ENCODE assay signal across 22 cellular contexts in genomic region chr7:1548944-1549343, GRCh38. TPM values are rescaled to one million over a fixed set of nuclear protein-coding genes. Genes with fewer than 3 reads are reported as not detected.
DNase-seq lines count a peak whose midpoint lies in the region; ATAC-seq, FAIRE-seq and TF ChIP-seq lines count a peak whose summit lies in the region.
"Had no signal": no experiment of that assay in that cellular context is flagged by ENCODE, and none has a peak within 500 bp of the region (broad histone marks: within the 10 kb centered on the region; RNA-seq: fewer than 3 reads in every experiment).

No MANE protein-coding gene starts in this region.

- peak overlapping the region; percentile 41 for H3K27ac Mint-ChIP-seq in T-helper 2 cell treated with Interferon-gamma antibody and Interleukin-4, amounts not matched to agents 5 μg/mL and 100 μg/mL, for 36 hours
- peak overlapping the region; percentile 66 for H3K27ac Mint-ChIP-seq in stimulated activated effector memory CD8-positive, alpha-beta T cell treated with anti-CD3 and anti-CD28 coated beads, Interleukin-12 subunit alpha, Interleukin-12 subunit beta, amount 100 ng/mL, for 72 hours
- H3K27ac Mint-ChIP-seq: CD8-positive, alpha-beta memory T cell; HFFc6 had no signal

- no peak for TF ChIP-seq EP300 in transverse colon (IDR thresholded peaks at IDR 0.05; ENCODE audit: low read depth)

- TF ChIP-seq CTCF in RWPE1 (conservative IDR thresholded peaks at IDR 0.05; ENCODE audit: low read depth) (no peak), endothelial cell of umbilical vein (IDR thresholded peaks at IDR 0.05; ENCODE audit: extremely low read depth in 1 of 2, insufficient read depth in 1 of 2, low read depth in 1 of 2, low read length in 2 of 2) (no peak), transverse colon (IDR thresholded peaks at IDR 0.05) (no peak)

- H3K79me2 ChIP-seq in endothelial cell of umbilical vein (ENCODE audit: control insufficient read depth, insufficient read depth, low read length), result no peaks in the 10 kb centered on the region

- no peaks in the 10 kb centered on the region for H3K36me3 Mint-ChIP-seq in T-helper 2 cell treated with Interferon-gamma antibody and Interleukin-4, amounts not matched to agents 5 μg/mL and 100 μg/mL, for 36 hours (ENCODE audit: low read depth)
- peaks cover 15% of the 10 kb centered on the region for H3K36me3 Mint-ChIP-seq in stimulated activated effector memory CD8-positive, alpha-beta T cell treated with anti-CD3 and anti-CD28 coated beads, Interleukin-12 subunit alpha, Interleukin-12 subunit beta, amount 100 ng/mL, for 72 hours
- H3K36me3 Mint-ChIP-seq: IgD-negative memory B cell had no signal

- TF ChIP-seq POLR2A in endothelial cell of umbilical vein (IDR thresholded peaks at IDR 0.05; ENCODE audit: low read depth, low read length) (no peak), transverse colon (IDR thresholded peaks at IDR 0.05) (no peak)

- H3K9ac ChIP-seq in endothelial cell of umbilical vein (replicated peaks; ENCODE audit: extremely low read depth, insufficient read depth, low read length), result no peak overlapping the region

- no peaks in the 10 kb centered on the region for H3K9me1 ChIP-seq in endothelial cell of umbilical vein (replicated peaks; ENCODE audit: control insufficient read depth, extremely low read depth, insufficient read depth, low read length)

- in situ Hi-C loops in transverse colon (cut with MboI; ENCODE audit: low pct_ligation_motif_present in 1 of 4, low pct_unique_long_range_greater_than_20kb in 1 of 4, low sequenced_read_pairs in 3 of 4), result no loop called here

- 82% methylated on average over 14 of the region's 14 CpGs; no CpG with 5 or more reads in 1 of the 2 donors for WGBS in transverse colon (ENCODE audit: low coverage in 1 of 2), 2 donors

- H3K9me3 Mint-ChIP-seq in T-helper 2 cell treated with Interferon-gamma antibody and Interleukin-4, amounts not matched to agents 5 μg/mL and 100 μg/mL, for 36 hours, result no peaks in the 10 kb centered on the region
- no peaks in the 10 kb centered on the region for H3K9me3 Mint-ChIP-seq in stimulated activated effector memory CD8-positive, alpha-beta T cell treated with anti-CD3 and anti-CD28 coated beads, Interleukin-12 subunit alpha, Interleukin-12 subunit beta, amount 100 ng/mL, for 72 hours
- H3K9me3 Mint-ChIP-seq: CD8-positive, alpha-beta memory T cell; H9; HFFc6; IgD-negative memory B cell had no signal

- H3K27me3 ChIP-seq in endothelial cell of umbilical vein (ENCODE audit: control insufficient read depth in 2 of 2, insufficient read depth in 2 of 2, low read length in 2 of 2) (no peaks in the 10 kb centered on the region), transverse colon (no peaks in the 10 kb centered on the region)
- H3K27me3 ChIP-seq: BLaER1 treated with 17β-estradiol and CSF1 and Interleukin-3, amounts not matched to agents 10 nM and 100 nM had no signal

- CTCF ChIA-PET in RWPE1 (lab: Yijun Ruan, JAX), result interaction anchor here (0.6 to 0.7 kb wide), 2 partner anchors 40 to 75 kb away, joined by 4 read pairs; no protein-coding TSS in a partner anchor
- CTCF ChIA-PET in endothelial cell of umbilical vein (lab: Charles Lee), result interaction anchor here (0.6 to 1.6 kb wide), 3 partner anchors 12 to 13 kb away, joined by 4 to 6 read pairs (median 5); no protein-coding TSS in a partner anchor

- H3K27ac ChIP-seq in RWPE1 (peak overlapping the region; percentile 12; the same call in 1 of the 2 replicates), endothelial cell of umbilical vein (ENCODE audit: insufficient read depth, low read depth, low read length) (no peak overlapping the region), transverse colon (no peak overlapping the region)
- H3K27ac ChIP-seq: 22Rv1; BLaER1 treated with 17β-estradiol and CSF1 and Interleukin-3, amounts not matched to agents 10 nM and 100 nM had no signal

- H3K4me3 ChIP-seq in endothelial cell of umbilical vein (replicated peaks in 1 of 3; ENCODE audit: insufficient read depth in 1 of 3, low read depth in 1 of 3, low read length in 3 of 3), result no peak overlapping the region
- no peak overlapping the region for H3K4me3 ChIP-seq in transverse colon
- H3K4me3 ChIP-seq: BLaER1 treated with 17β-estradiol and CSF1 and Interleukin-3, amounts not matched to agents 10 nM and 100 nM had no signal

- H3K27me3 Mint-ChIP-seq in T-helper 2 cell treated with Interferon-gamma antibody and Interleukin-4, amounts not matched to agents 5 μg/mL and 100 μg/mL, for 36 hours (ENCODE audit: low read depth), result no peaks in the 10 kb centered on the region

- no peaks in the 10 kb centered on the region for H3K4me1 ChIP-seq in endothelial cell of umbilical vein (ENCODE audit: control insufficient read depth, extremely low read depth, insufficient read depth, low read length)
- peaks cover 0 to 10% (median 0%) of the 10 kb centered on the region in 4 donors for H3K4me1 ChIP-seq in transverse colon

- no peak for FAIRE-seq in endothelial cell of umbilical vein (lab: Jason Lieb, UNC)
- FAIRE-seq: D721Med had no signal

- no peak overlapping the region for H3K4me2 ChIP-seq in endothelial cell of umbilical vein (ENCODE audit: insufficient read depth, low read length)

- no peaks in the 10 kb centered on the region for H4K20me1 ChIP-seq in endothelial cell of umbilical vein (replicated peaks; ENCODE audit: control insufficient read depth, extremely low read depth, insufficient read depth, low read length)

- POLR2A ChIA-PET in RWPE1 (lab: Yijun Ruan, JAX; ENCODE audit: low non-redundant PET) (no interaction called here), endothelial cell of umbilical vein (lab: Charles Lee) (no interaction called here)

- H2AFZ ChIP-seq in endothelial cell of umbilical vein (ENCODE audit: low read depth, low read length), result no peak overlapping the region

- DNase-seq in T-helper 2 cell treated with Interferon-gamma antibody and Interleukin-4, amounts not matched to agents 5 μg/mL and 100 μg/mL, for 36 hours (ENCODE audit: low spot score), result no peak
- no peak for DNase-seq in T-helper 2 cell
- no peak for DNase-seq in RWPE1 (ENCODE audit: low spot score)
- DNase-seq in endothelial cell of umbilical vein (ENCODE audit: low read depth, low spot score), result no peak
- DNase-seq in stimulated activated effector memory CD8-positive, alpha-beta T cell treated with anti-CD3 and anti-CD28 coated beads, Interleukin-12 subunit alpha, Interleukin-12 subunit beta, amount 100 ng/mL, for 72 hours (ENCODE audit: low spot score in 2 of 2), result no peak
- DNase-seq in transverse colon, result no peak
- no peak for DNase-seq in activated CD4-positive, alpha-beta T cell treated with anti-CD3 and anti-CD28 coated beads, Interleukin-2, amount 50 U/mL, for 4 hours
- DNase-seq: CD8-positive, alpha-beta memory T cell; GDM1; H9; HFFc6; NCI-H1105 treated with DMSO at 0.1 percent for 48 hours; NCI-H2029 treated with DMSO at 0.1 percent for 48 hours; NCI-H226; NCI-H524; NCI-H774; Right ventricle myocardium superior had no signal

- H3K9me3 ChIP-seq in endothelial cell of umbilical vein (replicated peaks; ENCODE audit: control insufficient read depth, insufficient read depth, low read length), result no peaks in the 10 kb centered on the region
- no peaks in the 10 kb centered on the region for H3K9me3 ChIP-seq in transverse colon
- H3K9me3 ChIP-seq: BLaER1 treated with 17β-estradiol and CSF1 and Interleukin-3, amounts not matched to agents 10 nM and 100 nM had no signal

- intact Hi-C loops in endothelial cell of umbilical vein (cut with micrococcal nuclease), result no loop called here
- intact Hi-C loops in transverse colon (cut with DNase I; ENCODE audit: low total_unique reads), result no loop called here

- peaks cover under 1 to 2% of the 10 kb centered on the region in 2 experiments for H3K36me3 ChIP-seq in endothelial cell of umbilical vein (ENCODE audit: control insufficient read depth in 2 of 2, extremely low read depth in 1 of 2, insufficient read depth in 2 of 2, low read length in 2 of 2)
- H3K36me3 ChIP-seq in transverse colon, result no peaks in the 10 kb centered on the region

- dilution Hi-C loops in endothelial cell of umbilical vein (cut with MboI; ENCODE audit: extremely low pct_ligation_motif_present, low sequenced_read_pairs), result no loop called here

- H3K4me1 Mint-ChIP-seq in T-helper 2 cell treated with Interferon-gamma antibody and Interleukin-4, amounts not matched to agents 5 μg/mL and 100 μg/mL, for 36 hours (ENCODE audit: low read depth), result no peaks in the 10 kb centered on the region
- peaks cover 9% of the 10 kb centered on the region for H3K4me1 Mint-ChIP-seq in stimulated activated effector memory CD8-positive, alpha-beta T cell treated with anti-CD3 and anti-CD28 coated beads, Interleukin-12 subunit alpha, Interleukin-12 subunit beta, amount 100 ng/mL, for 72 hours
- H3K4me1 Mint-ChIP-seq: CD8-positive, alpha-beta memory T cell; H9 had no signal

- no TSS peak for BruUV-seq in endothelial cell of umbilical vein (replicated peaks; lab: Mats Ljungman, UMichigan)

- no peak overlapping the region for H3K4me3 Mint-ChIP-seq in T-helper 2 cell treated with Interferon-gamma antibody and Interleukin-4, amounts not matched to agents 5 μg/mL and 100 μg/mL, for 36 hours
- no peak overlapping the region for H3K4me3 Mint-ChIP-seq in stimulated activated effector memory CD8-positive, alpha-beta T cell treated with anti-CD3 and anti-CD28 coated beads, Interleukin-12 subunit alpha, Interleukin-12 subunit beta, amount 100 ng/mL, for 72 hours
- H3K4me3 Mint-ChIP-seq: CD8-positive, alpha-beta memory T cell; H9; HFFc6; IgD-negative memory B cell had no signal

- no peak for ATAC-seq in stimulated activated effector memory CD8-positive, alpha-beta T cell treated with anti-CD3 and anti-CD28 coated beads, Interleukin-12 subunit alpha, Interleukin-12 subunit beta, amount 100 ng/mL, for 72 hours
- ATAC-seq in GM18502 (IDR thresholded peaks at IDR 0.05; ENCODE audit: poor library complexity, unreplicated experiment), result no peak

RNA-seq across cellular contexts. Expression of gene TMEM184A, which starts 7.1 kb away (rescaled TPM):
- total RNA-seq in endothelial cell of umbilical vein (not detected in 2 replicates), transverse colon (100 to 1,000 TPM in 2 of 4 donors, 10 to 100 TPM in 2; 49.9 to 151 (median 94.1) TPM)
- polyA plus RNA-seq in endothelial cell of umbilical vein, result 0.41 and 0.48 TPM in 2 replicates
- 0.07 and 0.22 TPM in 2 replicates for polyA plus RNA-seq in endothelial cell of umbilical vein (2011; cell fraction: cytosol; rRNA removed)
- polyA plus RNA-seq in endothelial cell of umbilical vein (2011; cell fraction: nucleus; rRNA removed), result 0.25 and 0.66 TPM in 2 replicates
- polyA plus RNA-seq in endothelial cell of umbilical vein (2012), result 0.07 TPM in 2 replicates
- polyA minus RNA-seq in endothelial cell of umbilical vein, result 0.15 TPM in 1 of 2 replicates, not detected in the other
- 21.1 TPM for polyA minus RNA-seq in endothelial cell of umbilical vein (2011; cell fraction: cytosol; rRNA and poly(A)+ RNA removed)
- 0.48 and 0.91 TPM in 2 replicates for polyA minus RNA-seq in endothelial cell of umbilical vein (2011; cell fraction: nucleus; rRNA and poly(A)+ RNA removed)
- total RNA-seq: CD8-positive, alpha-beta memory T cell had no signal
- polyA plus RNA-seq: CD8-positive, alpha-beta memory T cell had no signal

RNA-seq across cellular contexts. Expression of gene MAFK, which starts 18.4 kb away (rescaled TPM):
- 39.4 and 66.9 TPM in 2 replicates for total RNA-seq in endothelial cell of umbilical vein
- 22.2 and 23.3 TPM in 2 replicates for polyA plus RNA-seq in endothelial cell of umbilical vein
- 10.8 and 13.7 TPM in 2 replicates for polyA plus RNA-seq in endothelial cell of umbilical vein (2011; cell fraction: cytosol; rRNA removed)
- 167 and 174 TPM in 2 replicates for polyA plus RNA-seq in endothelial cell of umbilical vein (2011; cell fraction: nucleus; rRNA removed)
- polyA plus RNA-seq in endothelial cell of umbilical vein (2012), result 16.7 and 23.2 TPM in 2 replicates
- 13.0 and 16.2 TPM in 2 replicates for polyA minus RNA-seq in endothelial cell of umbilical vein
- 27.5 TPM for polyA minus RNA-seq in endothelial cell of umbilical vein (2011; cell fraction: cytosol; rRNA and poly(A)+ RNA removed)
- polyA minus RNA-seq in endothelial cell of umbilical vein (2011; cell fraction: nucleus; rRNA and poly(A)+ RNA removed), result 25.4 and 68.6 TPM in 2 replicates
- total RNA-seq in transverse colon, result 100 to 1,000 TPM in 1 of 4 donors, 10 to 100 TPM in 3; 22.9 to 103 (median 44.0) TPM

RNA-seq across cellular contexts. Expression of gene PSMG3, which starts 20.9 kb away (rescaled TPM):
- total RNA-seq in endothelial cell of umbilical vein (25.5 and 28.4 TPM in 2 replicates), transverse colon (10 to 100 TPM in 3 of 4 donors, 1 to 10 TPM in 1; 7.1 to 41.9 (median 27.6) TPM)
- 40.4 and 49.7 TPM in 2 replicates for polyA plus RNA-seq in endothelial cell of umbilical vein
- 48.3 and 57.1 TPM in 2 replicates for polyA plus RNA-seq in endothelial cell of umbilical vein (2011; cell fraction: cytosol; rRNA removed)
- 29.1 and 31.2 TPM in 2 replicates for polyA plus RNA-seq in endothelial cell of umbilical vein (2011; cell fraction: nucleus; rRNA removed)
- polyA plus RNA-seq in endothelial cell of umbilical vein (2012), result 18.9 and 27.6 TPM in 2 replicates
- 11.4 and 14.3 TPM in 2 replicates for polyA minus RNA-seq in endothelial cell of umbilical vein
- polyA minus RNA-seq in endothelial cell of umbilical vein (2011; cell fraction: cytosol; rRNA and poly(A)+ RNA removed), result 39.1 TPM
- 4.4 and 6.7 TPM in 2 replicates for polyA minus RNA-seq in endothelial cell of umbilical vein (2011; cell fraction: nucleus; rRNA and poly(A)+ RNA removed)

RNA-seq across cellular contexts. Expression of gene INTS1, which starts 44.8 kb away (rescaled TPM):
- total RNA-seq in endothelial cell of umbilical vein (114 and 116 TPM in 2 replicates), transverse colon (100 to 1,000 TPM in 1 of 4 donors, 10 to 100 TPM in 3; 50.3 to 134 (median 71.4) TPM)
- polyA plus RNA-seq in endothelial cell of umbilical vein, result 57.8 and 86.5 TPM in 2 replicates
- 25.1 and 38.8 TPM in 2 replicates for polyA plus RNA-seq in endothelial cell of umbilical vein (2011; cell fraction: cytosol; rRNA removed)
- polyA plus RNA-seq in endothelial cell of umbilical vein (2011; cell fraction: nucleus; rRNA removed), result 99.5 and 107 TPM in 2 replicates
- polyA plus RNA-seq in endothelial cell of umbilical vein (2012), result 48.4 and 56.9 TPM in 2 replicates
- polyA minus RNA-seq in endothelial cell of umbilical vein, result 39.2 and 47.6 TPM in 2 replicates
- polyA minus RNA-seq in endothelial cell of umbilical vein (2011; cell fraction: cytosol; rRNA and poly(A)+ RNA removed), result 50.1 TPM
- 38.4 and 74.9 TPM in 2 replicates for polyA minus RNA-seq in endothelial cell of umbilical vein (2011; cell fraction: nucleus; rRNA and poly(A)+ RNA removed)

Comparison
In these comparisons a context has a peak if more than half of its experiments do, and no peak if none do; other contexts are left out.
1. RNA of gene TMEM184A, which starts 7.1 kb away (total RNA-seq): 49.9 to 151 TPM in transverse colon; not detected in endothelial cell of umbilical vein; every median in the first group is over 10 times any median in the second.